In genomic region chr15:81909229-81910087, GRCh38 we compare ENCODE assay signal across 23 cellular contexts.
A peak's percentile ranks its signal among the peaks of the same experiment; 100 is the strongest.
DNase-seq lines count a peak whose midpoint lies in the region; ATAC-seq and TF ChIP-seq lines count a peak whose summit lies in the region.
"Had no signal": no experiment of that assay in that cellular context is flagged by ENCODE, and none has a peak within 500 bp of the region (broad histone marks: within the 10 kb centered on the region; RNA-seq: fewer than 3 reads in every experiment).

No MANE protein-coding gene starts in this region.

- no peak overlapping the region for H4K8ac ChIP-seq in mesendoderm (ENCODE audit: low read depth, low read length)

- H3K27ac Mint-ChIP-seq in GM23338 (no peak overlapping the region), Caco-2 (ENCODE audit: unreplicated experiment) (no peak overlapping the region)
- H3K27ac Mint-ChIP-seq: IgD-negative memory B cell; stimulated activated effector memory CD8-positive, alpha-beta T cell treated with anti-CD3 and anti-CD28 coated beads, Interleukin-12 subunit alpha, Interleukin-12 subunit beta, amount 100 ng/mL, for 72 hours had no signal

- DNase-seq in CMK (ENCODE audit: low read depth) (peak; percentile 86), GM23338 (ENCODE audit: low spot score) (peak; percentile 17), mesendoderm (peak; percentile 18), Caco-2 (no peak), DMS53 (lab: John Stamatoyannopoulos, UW) (no peak)
- DNase-seq in activated CD4-positive, alpha-beta T cell treated with anti-CD3 and anti-CD28 coated beads for 48 hours: no peak
- DNase-seq: activated CD4-positive, alpha-beta T cell treated with anti-CD3 and anti-CD28 coated beads, Interleukin-2, amount 50 U/mL, for 48 hours; activated naive CD4-positive, alpha-beta T cell treated with Interleukin-2 at 50 U/mL for 16 hours; anterior cingulate cortex; C1 segment of cervical spinal cord; cerebellar nuclear complex; effector memory CD4-positive, alpha-beta T cell; HCEC 1CT; hippocampal formation; kidney; NCI-H1092; NCI-H2081 treated with DMSO at 0.1 percent for 48 hours had no signal

- H3K9me3 Mint-ChIP-seq in GM23338 (no peaks in the 10 kb centered on the region), Caco-2 (ENCODE audit: unreplicated experiment) (no peaks in the 10 kb centered on the region)
- H3K9me3 Mint-ChIP-seq: stimulated activated effector memory CD8-positive, alpha-beta T cell treated with anti-CD3 and anti-CD28 coated beads, Interleukin-12 subunit alpha, Interleukin-12 subunit beta, amount 100 ng/mL, for 72 hours had no signal

- H3K36me3 ChIP-seq in GM23338 (ENCODE audit: insufficient read depth): no peaks in the 10 kb centered on the region
- no peaks in the 10 kb centered on the region for H3K36me3 ChIP-seq in mesendoderm (ENCODE audit: control insufficient read depth, insufficient read depth, low read length)
- H3K36me3 ChIP-seq in Caco-2 (ENCODE audit: control insufficient read depth, insufficient read depth, low read length): no peaks in the 10 kb centered on the region
- H3K36me3 ChIP-seq: thoracic aorta had no signal

- H3K9me3 ChIP-seq in Caco-2: no peaks in the 10 kb centered on the region
- H3K9me3 ChIP-seq: thoracic aorta had no signal

- intact Hi-C loops in Caco-2 (cut with micrococcal nuclease; ENCODE audit: unreplicated experiment): no loop called here

- TF ChIP-seq CTCF in GM23338 (conservative IDR thresholded peaks at IDR 0.05; ENCODE audit: low read depth in 2 of 2): no peak
- TF ChIP-seq CTCF in Caco-2 (IDR thresholded peaks at IDR 0.05; ENCODE audit: insufficient read depth in 1 of 2, low read depth in 1 of 2, low read length in 1 of 2, severe bottlenecking in 1 of 2, unreplicated experiment in 1 of 2): no peak

- H3K27ac ChIP-seq in GM23338 (ENCODE audit: low read depth) (no peak overlapping the region), mesendoderm (ENCODE audit: low read depth, low read length) (no peak overlapping the region)
- H3K27ac ChIP-seq: thoracic aorta had no signal

- H3K4me3 ChIP-seq in GM23338 (no peak overlapping the region), mesendoderm (ENCODE audit: low read length) (no peak overlapping the region), Caco-2 (ENCODE audit: low read depth, low read length) (no peak overlapping the region)
- H3K4me3 ChIP-seq: thoracic aorta had no signal

- H3K4me2 ChIP-seq in GM23338 (peak overlapping the region; percentile 40; the same call in 1 of the 2 replicates), mesendoderm (ENCODE audit: low read length) (no peak overlapping the region)

- no peak overlapping the region for H3K4ac ChIP-seq in mesendoderm (ENCODE audit: low read depth, low read length)

- BruUV-seq in Caco-2 (replicated peaks; lab: Mats Ljungman, UMichigan): no TSS peak

- H4K5ac ChIP-seq in mesendoderm (ENCODE audit: low read length): no peak overlapping the region

- no peak overlapping the region for H3K4me3 Mint-ChIP-seq in GM23338
- no peak overlapping the region for H3K4me3 Mint-ChIP-seq in Caco-2 (ENCODE audit: unreplicated experiment)
- H3K4me3 Mint-ChIP-seq: IgD-negative memory B cell; neural crest cell; stimulated activated effector memory CD8-positive, alpha-beta T cell treated with anti-CD3 and anti-CD28 coated beads, Interleukin-12 subunit alpha, Interleukin-12 subunit beta, amount 100 ng/mL, for 72 hours had no signal

- H3K27me3 ChIP-seq in GM23338 (ENCODE audit: insufficient read depth) (no peaks in the 10 kb centered on the region), mesendoderm (ENCODE audit: insufficient read depth, low read length, poor library complexity) (no peaks in the 10 kb centered on the region), Caco-2 (replicated peaks; ENCODE audit: control insufficient read depth, insufficient read depth, low read length) (no peaks in the 10 kb centered on the region)

- no peaks in the 10 kb centered on the region for H3F3A ChIP-seq in GM23338 (replicated peaks; ENCODE audit: low read depth)

- no peak overlapping the region for H2BK5ac ChIP-seq in mesendoderm (ENCODE audit: low read length)

- H3K56ac ChIP-seq in mesendoderm (ENCODE audit: low read length): no peak overlapping the region

- H3K27me3 Mint-ChIP-seq in GM23338 (ENCODE audit: insufficient read depth, low read depth, poor library complexity): peaks cover 2% of the 10 kb centered on the region
- H3K27me3 Mint-ChIP-seq in Caco-2 (ENCODE audit: insufficient read depth, unreplicated experiment): peaks cover 6% of the 10 kb centered on the region
- H3K27me3 Mint-ChIP-seq: IgD-negative memory B cell had no signal

- no peaks in the 10 kb centered on the region for H3K79me2 ChIP-seq in GM23338 (replicated peaks; ENCODE audit: insufficient read depth)
- no peaks in the 10 kb centered on the region for H3K79me2 ChIP-seq in mesendoderm (ENCODE audit: control insufficient read depth, insufficient read depth, low read length)

- H3K23ac ChIP-seq in mesendoderm (ENCODE audit: low read length): no peak overlapping the region

- H3K36me3 Mint-ChIP-seq in GM23338 (ENCODE audit: low read depth) (no peaks in the 10 kb centered on the region), Caco-2 (ENCODE audit: insufficient read depth, unreplicated experiment) (no peaks in the 10 kb centered on the region)
- H3K36me3 Mint-ChIP-seq: IgD-negative memory B cell; stimulated activated effector memory CD8-positive, alpha-beta T cell treated with anti-CD3 and anti-CD28 coated beads, Interleukin-12 subunit alpha, Interleukin-12 subunit beta, amount 100 ng/mL, for 72 hours had no signal

- 0 out of 2 replicates have a peak overlapping the region, but pooled peaks have one; percentile 43 for H2AFZ ChIP-seq in GM23338

- no peaks in the 10 kb centered on the region for H3K79me1 ChIP-seq in mesendoderm (ENCODE audit: low read length)

- H3K9me2 ChIP-seq in GM23338 (ENCODE audit: insufficient read depth): no peaks in the 10 kb centered on the region; the same call in 1 of the 2 replicates

- POLR2A ChIA-PET in Caco-2 (lab: Charles Lee): no interaction called here

- H3K4me1 ChIP-seq in GM23338 (ENCODE audit: insufficient read depth) (peaks cover 22% of the 10 kb centered on the region), mesendoderm (ENCODE audit: control insufficient read depth, low read depth, low read length) (peaks cover 3% of the 10 kb centered on the region), Caco-2 (no peaks in the 10 kb centered on the region)

- H3K4me1 Mint-ChIP-seq in GM23338 (peaks cover 13% of the 10 kb centered on the region; the same call in 2 of the 3 replicates), Caco-2 (ENCODE audit: low read depth, unreplicated experiment) (no peaks in the 10 kb centered on the region)
- H3K4me1 Mint-ChIP-seq: IgD-negative memory B cell; stimulated activated effector memory CD8-positive, alpha-beta T cell treated with anti-CD3 and anti-CD28 coated beads, Interleukin-12 subunit alpha, Interleukin-12 subunit beta, amount 100 ng/mL, for 72 hours had no signal

- ATAC-seq in GM23338: peak; percentile 18; the same call in 1 of the 3 replicates
- peak; percentile 82 for ATAC-seq in SK-N-SH treated with all-trans-retinoic acid at 6 μM for 48 hours
- ATAC-seq in HG03095 (IDR thresholded peaks at IDR 0.05; ENCODE audit: unreplicated experiment): no peak
- ATAC-seq: stimulated activated effector memory CD8-positive, alpha-beta T cell treated with anti-CD3 and anti-CD28 coated beads, Interleukin-12 subunit alpha, Interleukin-12 subunit beta, amount 100 ng/mL, for 72 hours had no signal

- no peak overlapping the region for H2BK15ac ChIP-seq in mesendoderm (replicated peaks; ENCODE audit: low read depth)

- H4K20me1 ChIP-seq in GM23338 (replicated peaks; ENCODE audit: insufficient read depth): no peaks in the 10 kb centered on the region

- WGBS in mesendoderm (ENCODE audit: extremely low coverage, insufficient coverage, low lambda C conversion rate): no CpG with 5 or more reads among the region's 7 CpGs

- no peak overlapping the region for H2BK120ac ChIP-seq in mesendoderm (ENCODE audit: low read depth, low read length)

- CTCF ChIA-PET in Caco-2 (lab: Charles Lee): no interaction called here

- H2AK5ac ChIP-seq in mesendoderm (ENCODE audit: low read length): no peak overlapping the region

- no peak overlapping the region for H3K9ac ChIP-seq in mesendoderm (ENCODE audit: low read length)

- no peak overlapping the region for H3K18ac ChIP-seq in mesendoderm (ENCODE audit: low read length)

TF ChIP-seq in GM23338, 12 proteins besides CTCF, POLR2A, EP300 and RAD21:
- TF ChIP-seq EZH2phosphoT487 (IDR thresholded peaks at IDR 0.05; ENCODE audit: unreplicated experiment) (no peak), STAT1 (IDR thresholded peaks at IDR 0.05; ENCODE audit: unreplicated experiment) (no peak), POLR2AphosphoS5 (IDR thresholded peaks at IDR 0.05; ENCODE audit: low read depth) (no peak), CREB1 (CRISPR knock-in tag; IDR thresholded peaks at IDR 0.05; ENCODE audit: low read depth) (no peak)
- TF ChIP-seq, protein P1, sequence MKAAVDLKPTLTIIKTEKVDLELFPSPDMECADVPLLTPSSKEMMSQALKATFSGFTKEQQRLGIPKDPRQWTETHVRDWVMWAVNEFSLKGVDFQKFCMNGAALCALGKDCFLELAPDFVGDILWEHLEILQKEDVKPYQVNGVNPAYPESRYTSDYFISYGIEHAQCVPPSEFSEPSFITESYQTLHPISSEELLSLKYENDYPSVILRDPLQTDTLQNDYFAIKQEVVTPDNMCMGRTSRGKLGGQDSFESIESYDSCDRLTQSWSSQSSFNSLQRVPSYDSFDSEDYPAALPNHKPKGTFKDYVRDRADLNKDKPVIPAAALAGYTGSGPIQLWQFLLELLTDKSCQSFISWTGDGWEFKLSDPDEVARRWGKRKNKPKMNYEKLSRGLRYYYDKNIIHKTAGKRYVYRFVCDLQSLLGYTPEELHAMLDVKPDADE (IDR thresholded peaks at IDR 0.05): no peak

TF ChIP-seq in SK-N-SH treated with all-trans-retinoic acid at 6 μM for 48 hours, 23 proteins besides CTCF, POLR2A, EP300 and RAD21 (continues in another document):
- TF ChIP-seq, protein P2, sequence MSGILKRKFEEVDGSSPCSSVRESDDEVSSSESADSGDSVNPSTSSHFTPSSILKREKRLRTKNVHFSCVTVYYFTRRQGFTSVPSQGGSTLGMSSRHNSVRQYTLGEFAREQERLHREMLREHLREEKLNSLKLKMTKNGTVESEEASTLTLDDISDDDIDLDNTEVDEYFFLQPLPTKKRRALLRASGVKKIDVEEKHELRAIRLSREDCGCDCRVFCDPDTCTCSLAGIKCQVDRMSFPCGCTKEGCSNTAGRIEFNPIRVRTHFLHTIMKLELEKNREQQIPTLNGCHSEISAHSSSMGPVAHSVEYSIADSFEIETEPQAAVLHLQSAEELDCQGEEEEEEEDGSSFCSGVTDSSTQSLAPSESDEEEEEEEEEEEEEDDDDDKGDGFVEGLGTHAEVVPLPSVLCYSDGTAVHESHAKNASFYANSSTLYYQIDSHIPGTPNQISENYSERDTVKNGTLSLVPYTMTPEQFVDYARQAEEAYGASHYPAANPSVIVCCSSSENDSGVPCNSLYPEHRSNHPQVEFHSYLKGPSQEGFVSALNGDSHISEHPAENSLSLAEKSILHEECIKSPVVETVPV (CRISPR knock-in tag; IDR thresholded peaks at IDR 0.05): no peak
- TF ChIP-seq ISL1 (CRISPR knock-in tag; IDR thresholded peaks at IDR 0.05) (peak; percentile 49), SNAI2 (CRISPR knock-in tag; IDR thresholded peaks at IDR 0.05) (no peak)

Comparison
In these comparisons a context has a peak if more than half of its experiments do, and no peak if none do; other contexts are left out.
1. DNase-seq: peak in CMK (single experiment), GM23338 (single experiment) and mesendoderm (single experiment); none in Caco-2 (0 of 2), activated CD4-positive, alpha-beta T cell treated with anti-CD3 and anti-CD28 coated beads for 48 hours (single experiment) and DMS53 (single experiment).